In the genomic region with DNA sequence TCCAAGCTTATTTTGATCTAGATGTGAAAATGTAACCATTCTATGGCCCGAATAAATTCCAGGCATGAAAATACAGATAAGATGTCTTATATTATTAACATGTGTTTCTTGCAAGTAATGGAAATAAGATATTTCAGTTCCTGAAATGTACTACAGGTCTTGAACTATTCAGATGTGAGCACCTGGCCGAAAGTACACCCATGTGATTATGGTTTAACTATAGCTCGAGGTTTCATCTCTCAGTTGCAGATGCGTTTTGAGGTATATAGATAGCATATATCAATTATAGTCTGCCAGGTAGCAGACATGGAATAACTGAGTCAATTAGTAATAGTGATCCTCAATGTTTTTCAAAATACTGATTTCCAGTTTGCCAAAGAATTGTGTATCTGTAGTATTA, we compare ENCODE assay signal across 14 cellular contexts.
A peak's percentile ranks its signal among the peaks of the same experiment; 100 is the strongest.
DNase-seq lines count a peak whose midpoint lies in the region; ATAC-seq, FAIRE-seq and TF ChIP-seq lines count a peak whose summit lies in the region.
"Had no signal": no experiment of that assay in that cellular context is flagged by ENCODE, and none has a peak within 500 bp of the region (broad histone marks: within the 10 kb centered on the region; RNA-seq: fewer than 3 reads in every experiment).

No MANE protein-coding gene starts in this region.

- H3K4me1 ChIP-seq in OCI-LY1 (ENCODE audit: insufficient read depth, low read length, severe bottlenecking) (peaks cover 49% of the 10 kb centered on the region), kidney (ENCODE audit: control insufficient read depth in 1 of 2, insufficient read depth in 1 of 2, low read depth in 1 of 2, low read length in 2 of 2) (no peaks in the 10 kb centered on the region)
- H3K4me1 ChIP-seq in CD4-positive, alpha-beta memory T cell (ENCODE audit: insufficient read depth, low read length), result peaks cover 7% of the 10 kb centered on the region

- peak overlapping the region; percentile 35 for H3K4me2 ChIP-seq in OCI-LY1 (ENCODE audit: low read length)

- H3K27ac ChIP-seq in OCI-LY1 (ENCODE audit: low read depth, low read length, poor library complexity, severe bottlenecking) (peak overlapping the region; percentile 87), kidney (ENCODE audit: low read depth in 2 of 2, low read length in 2 of 2) (no peak overlapping the region)
- no peak overlapping the region for H3K27ac ChIP-seq in CD4-positive, alpha-beta memory T cell (ENCODE audit: low read depth, low read length)
- H3K27ac ChIP-seq: SK-N-MC had no signal

- peaks cover 0 to 4% of the 10 kb centered on the region in 2 donors for H3K36me3 Mint-ChIP-seq in CD4-positive, alpha-beta memory T cell
- H3K36me3 Mint-ChIP-seq in Calu3 (ENCODE audit: insufficient read depth, unreplicated experiment), result no peaks in the 10 kb centered on the region

- ATAC-seq in GM19397 (IDR thresholded peaks at IDR 0.05; ENCODE audit: unreplicated experiment) (peak; percentile 92), HG02970 (IDR thresholded peaks at IDR 0.05; ENCODE audit: low FRiP score, unreplicated experiment) (peak; percentile 96)

- DNase-seq in GM13976 (ENCODE audit: low spot score) (peak; percentile 69), kidney (no peak), Calu3 (no peak), AG08396 (ENCODE audit: low spot score) (no peak)
- no peak for DNase-seq in CD4-positive, alpha-beta memory T cell
- DNase-seq: COR-L47, H9, hypothalamus, NCI-H1436 had no signal

- H3K9me3 Mint-ChIP-seq in CD4-positive, alpha-beta memory T cell, result no peaks in the 10 kb centered on the region
- H3K9me3 Mint-ChIP-seq in Calu3 (ENCODE audit: low read depth, unreplicated experiment), result no peaks in the 10 kb centered on the region
- H3K9me3 Mint-ChIP-seq: dendritic cell treated with granulocyte-macrophage colony-stimulating factor and Interleukin-4, amounts not matched to agents 40 ng/mL and 50 ng/mL, for 4 days; H9 had no signal

- no TSS peak for BruUV-seq in Calu3 (replicated peaks; lab: Mats Ljungman, UMichigan)

- no peaks in the 10 kb centered on the region for H4K20me1 ChIP-seq in OCI-LY1 (ENCODE audit: insufficient read depth, low read length)

- in situ Hi-C loops in GM13976 (cut with MboI; ENCODE audit: low sequenced_read_pairs, unreplicated experiment), result no loop called here

- no peaks in the 10 kb centered on the region for H3K79me2 ChIP-seq in OCI-LY1 (ENCODE audit: insufficient read depth, low read length)

- no peaks in the 10 kb centered on the region for H3K27me3 Mint-ChIP-seq in CD4-positive, alpha-beta memory T cell
- no peaks in the 10 kb centered on the region for H3K27me3 Mint-ChIP-seq in Calu3 (ENCODE audit: unreplicated experiment)

- POLR2A ChIA-PET in CD4-positive, alpha-beta memory T cell (lab: Charles Lee; ENCODE audit: partially characterized antibody), result interaction anchor here (1.2 to 3.6 kb wide), 4 partner anchors 9 to 69 kb away, joined by 3 to 46 read pairs (median 20); partner anchors contain the start of genes DDIAS and PRCP

- H3K4me3 Mint-ChIP-seq in CD4-positive, alpha-beta memory T cell, result peak overlapping the region in 2 of 8 donors; percentile 2 to 43
- H3K4me3 Mint-ChIP-seq in Calu3 (ENCODE audit: low read depth, unreplicated experiment), result no peak overlapping the region
- H3K4me3 Mint-ChIP-seq: dendritic cell treated with granulocyte-macrophage colony-stimulating factor and Interleukin-4, amounts not matched to agents 40 ng/mL and 50 ng/mL, for 4 days; H9 had no signal

- no peaks in the 10 kb centered on the region for H3K27me3 ChIP-seq in OCI-LY1 (ENCODE audit: insufficient read depth, low read length)
- no peaks in the 10 kb centered on the region for H3K27me3 ChIP-seq in CD4-positive, alpha-beta memory T cell (ENCODE audit: insufficient read depth, low read length)

- H3K9ac ChIP-seq in OCI-LY1 (ENCODE audit: low read length) (peak overlapping the region; percentile 12; the same call in 1 of the 2 replicates), kidney (ENCODE audit: low read length in 2 of 2) (no peak overlapping the region)

- H3K27ac Mint-ChIP-seq in CD4-positive, alpha-beta memory T cell, result no peak overlapping the region
- H3K27ac Mint-ChIP-seq in Calu3 (ENCODE audit: unreplicated experiment), result no peak overlapping the region
- H3K27ac Mint-ChIP-seq: dendritic cell treated with granulocyte-macrophage colony-stimulating factor and Interleukin-4, amounts not matched to agents 40 ng/mL and 50 ng/mL, for 4 days; H9 had no signal

- peaks cover 18 to 39% (median 19%) of the 10 kb centered on the region in 4 donors for H3K4me1 Mint-ChIP-seq in CD4-positive, alpha-beta memory T cell
- no peaks in the 10 kb centered on the region for H3K4me1 Mint-ChIP-seq in Calu3 (ENCODE audit: low read depth, unreplicated experiment)
- H3K4me1 Mint-ChIP-seq: H9 had no signal

- H3K4me3 ChIP-seq in OCI-LY1 (ENCODE audit: low read depth, low read length, poor library complexity, severe bottlenecking), result no peak overlapping the region
- H3K4me3 ChIP-seq in kidney (ENCODE audit: low read length in 2 of 2), result no peak overlapping the region
- H3K4me3 ChIP-seq in CD4-positive, alpha-beta memory T cell (ENCODE audit: low read length in 2 of 2), result no peak overlapping the region
- H3K4me3 ChIP-seq: SK-N-MC had no signal

- H3K36me3 ChIP-seq in OCI-LY1 (ENCODE audit: insufficient read depth, low read length) (no peaks in the 10 kb centered on the region), kidney (ENCODE audit: control insufficient read depth in 1 of 2, insufficient read depth in 2 of 2, low read length in 2 of 2) (no peaks in the 10 kb centered on the region)
- H3K36me3 ChIP-seq in CD4-positive, alpha-beta memory T cell (ENCODE audit: insufficient read depth, low read length), result no peaks in the 10 kb centered on the region

- CTCF ChIA-PET in CD4-positive, alpha-beta memory T cell (lab: Charles Lee; ENCODE audit: partially characterized antibody), result no interaction called here
- CTCF ChIA-PET in Calu3 (lab: Charles Lee), result no interaction called here

- H3F3A ChIP-seq in OCI-LY1 (ENCODE audit: insufficient read depth, low read length), result no peaks in the 10 kb centered on the region

- no peaks in the 10 kb centered on the region for H3K9me2 ChIP-seq in OCI-LY1 (ENCODE audit: low read depth, low read length)

- no peak for FAIRE-seq in kidney (lab: Jason Lieb, UNC)

- no peaks in the 10 kb centered on the region for H3K9me3 ChIP-seq in OCI-LY1 (ENCODE audit: low read length)
- H3K9me3 ChIP-seq in kidney (ENCODE audit: control insufficient read depth in 1 of 2, low read length in 2 of 2), result no peaks in the 10 kb centered on the region
- no peaks in the 10 kb centered on the region for H3K9me3 ChIP-seq in CD4-positive, alpha-beta memory T cell (ENCODE audit: control insufficient read depth in 1 of 2, low read length in 2 of 2)

- intact Hi-C loops in kidney (cut with DNase I), result no loop called here
- intact Hi-C loops in CD4-positive, alpha-beta memory T cell (cut with micrococcal nuclease), result no loop called here
- intact Hi-C loops in Calu3 (cut with micrococcal nuclease; ENCODE audit: unreplicated experiment), result no loop called here

- no peak for TF ChIP-seq CTCF in GM13976 (IDR thresholded peaks at IDR 0.05; ENCODE audit: borderline replicate concordance, control extremely low read depth, extremely low read depth, insufficient read depth, missing control alignments)
- no peak for TF ChIP-seq CTCF in OCI-LY1 (IDR thresholded peaks at IDR 0.05; ENCODE audit: low read length)
- TF ChIP-seq CTCF in kidney (IDR thresholded peaks at IDR 0.05; ENCODE audit: borderline replicate concordance, extremely low read depth, insufficient read depth), result no peak
- no peak for TF ChIP-seq CTCF in Calu3 (IDR thresholded peaks at IDR 0.05; ENCODE audit: unreplicated experiment)

- H2AFZ ChIP-seq in OCI-LY1 (ENCODE audit: low read length), result no peak overlapping the region
